ENCODE assay signal across 8 cellular contexts in the genomic region with DNA sequence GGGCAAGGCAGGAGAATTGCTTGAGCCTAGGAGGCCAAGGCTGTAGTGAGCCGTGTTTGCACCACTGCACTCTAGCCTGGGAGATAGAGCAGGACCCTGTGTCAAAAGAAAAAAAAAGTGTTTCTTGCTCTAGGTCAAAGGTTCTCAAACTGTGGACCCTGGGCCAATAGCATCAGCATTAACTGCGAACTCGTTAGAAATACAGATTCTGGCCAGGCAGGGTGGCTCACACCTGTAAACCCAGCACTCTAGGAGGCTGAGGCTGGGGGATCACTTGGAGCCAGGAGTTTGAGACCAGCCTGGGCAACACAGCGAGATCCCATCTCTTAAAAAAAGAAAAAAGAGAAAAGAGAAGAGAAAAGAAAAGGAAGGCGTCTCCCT. TPM values are rescaled to one million over a fixed set of nuclear protein-coding genes. Genes with fewer than 3 reads are reported as not detected.
DNase-seq lines count a peak whose midpoint lies in the region; ATAC-seq, FAIRE-seq and TF ChIP-seq lines count a peak whose summit lies in the region.

No MANE protein-coding gene starts in this region.

- H3K27me3 Mint-ChIP-seq in CD8-positive, alpha-beta memory T cell = no peaks in the 10 kb centered on the region

- intact Hi-C loops in Panc1 (cut with micrococcal nuclease; ENCODE audit: unreplicated experiment) (no loop called here), pancreas (cut with DNase I) (no loop called here)

- FAIRE-seq in pancreas (lab: Jason Lieb, UNC) = no peak

- H3K9me3 ChIP-seq in CD8-positive, alpha-beta memory T cell (ENCODE audit: low read length) = no peaks in the 10 kb centered on the region
- no peaks in the 10 kb centered on the region for H3K9me3 ChIP-seq in Panc1 (ENCODE audit: control insufficient read depth, insufficient read depth, low read depth, low read length)
- no peaks in the 10 kb centered on the region for H3K9me3 ChIP-seq in pancreas

- in situ Hi-C loops in Panc1 (cut with HindIII; ENCODE audit: low pct_unique_long_range_greater_than_20kb, low sequenced_read_pairs) (no loop called here), GM13977 (cut with MboI; ENCODE audit: low pct_unique_long_range_greater_than_20kb, low sequenced_read_pairs, unreplicated experiment) (no loop called here)

- WGBS in pancreas, 2 donors = 49 to 61% methylated on average over 5 of the region's 5 CpGs

- peak overlapping the region; percentile 56 for H3K4me3 ChIP-seq in CD8-positive, alpha-beta memory T cell (ENCODE audit: low read length)
- peak overlapping the region; percentile 71 to 95 for H3K4me3 ChIP-seq in Panc1 (ENCODE audit: low read depth in 2 of 2, low read length in 2 of 2)
- peak overlapping the region; percentile 96 for H3K4me3 ChIP-seq in epithelial cell of proximal tubule (ENCODE audit: low read depth, low read length)
- peak overlapping the region; percentile 53 to 82 (median 62) for H3K4me3 ChIP-seq in pancreas

- BruUV-seq in Panc1 (replicated peaks; lab: Mats Ljungman, UMichigan) = no TSS peak

- H3K36me3 Mint-ChIP-seq in CD8-positive, alpha-beta memory T cell = peaks cover 0 to 31% (median 9%) of the 10 kb centered on the region in 3 donors

- no peaks in the 10 kb centered on the region for H3K27me3 ChIP-seq in CD8-positive, alpha-beta memory T cell (ENCODE audit: insufficient read depth, low read length, poor library complexity, severe bottlenecking)
- H3K27me3 ChIP-seq in Panc1 (ENCODE audit: control insufficient read depth, insufficient read depth, low read length) (no peaks in the 10 kb centered on the region), pancreas (no peaks in the 10 kb centered on the region)

- CTCF ChIA-PET in CD8-positive, alpha-beta memory T cell (lab: Charles Lee) = interaction anchor here (0.8 to 1.6 kb wide), 4 partner anchors 9 to 49 kb away, joined by 3 to 8 read pairs (median 3); partner anchors contain the start of gene SNRNP35
- CTCF ChIA-PET in Panc1 (lab: Charles Lee) = interaction anchor here (0.6 kb wide), 1 partner anchor 12 kb away, joined by 4 read pairs; no protein-coding TSS in a partner anchor

- peak overlapping the region; percentile 88 for H3K27ac ChIP-seq in CD8-positive, alpha-beta memory T cell (ENCODE audit: low read depth, low read length)
- peak overlapping the region; percentile 77 for H3K27ac ChIP-seq in Panc1 (ENCODE audit: low read length)
- peak overlapping the region in 1 of 4 donors; percentile 57 for H3K27ac ChIP-seq in pancreas

- ATAC-seq in Panc1 (no peak), pancreas (no peak)

- TF ChIP-seq CTCF in Panc1 (IDR thresholded peaks at IDR 0.05) (no peak), epithelial cell of proximal tubule (conservative IDR thresholded peaks at IDR 0.05; ENCODE audit: low read depth, low read length) (no peak), pancreas (IDR thresholded peaks at IDR 0.05) (no peak), GM13977 (IDR thresholded peaks at IDR 0.05; ENCODE audit: extremely low read depth, insufficient read depth, missing control alignments) (no peak)

- H3K4me3 Mint-ChIP-seq in CD8-positive, alpha-beta memory T cell = peak overlapping the region; percentile 93 to 100 (median 97)

- H3K4me1 ChIP-seq in CD8-positive, alpha-beta memory T cell (ENCODE audit: insufficient read depth, low read length) = peaks cover 35% of the 10 kb centered on the region
- no peaks in the 10 kb centered on the region for H3K4me1 ChIP-seq in Panc1 (ENCODE audit: control insufficient read depth, insufficient read depth, low read length)
- H3K4me1 ChIP-seq in pancreas = peaks cover 0 to 5% (median 0%) of the 10 kb centered on the region in 3 donors

- H3K4me1 Mint-ChIP-seq in CD8-positive, alpha-beta memory T cell = peaks cover 36 to 63% (median 40%) of the 10 kb centered on the region in 3 donors

- H3K27ac Mint-ChIP-seq in CD8-positive, alpha-beta memory T cell = peak overlapping the region; percentile 76 to 98 (median 96)

- no peaks in the 10 kb centered on the region for H3K9me3 Mint-ChIP-seq in CD8-positive, alpha-beta memory T cell

- H3K36me3 ChIP-seq in CD8-positive, alpha-beta memory T cell (ENCODE audit: insufficient read depth, low read length) = no peaks in the 10 kb centered on the region
- H3K36me3 ChIP-seq in Panc1 (ENCODE audit: control insufficient read depth, insufficient read depth, low read length) (no peaks in the 10 kb centered on the region), pancreas (no peaks in the 10 kb centered on the region)

- POLR2A ChIA-PET in CD8-positive, alpha-beta memory T cell (lab: Charles Lee) = interaction anchor here (0.5 to 2.7 kb wide), 4 partner anchors 13 to 146 kb away, joined by 4 to 15 read pairs (median 8); partner anchors contain the start of gene SNRNP35
- POLR2A ChIA-PET in Panc1 (lab: Charles Lee) = interaction anchor here (0.6 to 0.7 kb wide), 2 partner anchors 29 to 203 kb away, joined by 3 to 5 read pairs; no protein-coding TSS in a partner anchor

- no peak for DNase-seq in CD8-positive, alpha-beta memory T cell
- DNase-seq in Panc1 (ENCODE audit: low read depth, low spot score) (no peak), epithelial cell of proximal tubule (ENCODE audit: low read depth) (no peak), pancreas (no peak), NCI-H2081 (lab: John Stamatoyannopoulos, UW) (no peak), GM13977 (ENCODE audit: low spot score) (no peak), NCI-H510A (lab: John Stamatoyannopoulos, UW) (no peak), AG20443 (ENCODE audit: low spot score) (no peak)

RNA-seq across cellular contexts. Expression of gene RILPL2, which starts 0.9 kb away (rescaled TPM):
- 10 to 100 TPM; 26.9 to 27.6 TPM for total RNA-seq in CD8-positive, alpha-beta memory T cell
- 8.4 TPM for polyA plus RNA-seq in CD8-positive, alpha-beta memory T cell
- total RNA-seq in Panc1 (2021; ENCODE audit: unreplicated experiment) (5.4 TPM), epithelial cell of proximal tubule (1.7 and 3.5 TPM in 2 replicates), pancreas (1 to 10 TPM in 4 of 6 donors, under 1 TPM in 2; 0.83 to 1.9 (median 1.1) TPM)
- 9.4 TPM for polyA plus RNA-seq in Panc1 (2012; ENCODE audit: insufficient read length)
- polyA plus RNA-seq in pancreas = 1 to 10 TPM; 1.7 to 2.1 TPM

RNA-seq across cellular contexts. Expression of gene SNRNP35, which starts 22.3 kb away (rescaled TPM):
- total RNA-seq in CD8-positive, alpha-beta memory T cell = 10 to 100 TPM; 21.9 to 23.8 TPM
- 26.5 TPM for polyA plus RNA-seq in CD8-positive, alpha-beta memory T cell
- total RNA-seq in Panc1 (2021; ENCODE audit: unreplicated experiment) = 16.5 TPM
- 37.9 TPM for polyA plus RNA-seq in Panc1 (2012; ENCODE audit: insufficient read length)
- 12.0 and 22.7 TPM in 2 replicates for total RNA-seq in epithelial cell of proximal tubule
- 10 to 100 TPM in 1 of 6 donors, 1 to 10 TPM in 5; 6.2 to 13.9 (median 8.3) TPM for total RNA-seq in pancreas
- 10 to 100 TPM; 53.0 to 59.4 TPM for polyA plus RNA-seq in pancreas

RNA-seq across cellular contexts. Expression of gene KMT5A, which starts 51.7 kb away (rescaled TPM):
- 10 to 100 TPM; 46.8 to 49.9 TPM for total RNA-seq in CD8-positive, alpha-beta memory T cell
- 5.0 TPM for polyA plus RNA-seq in CD8-positive, alpha-beta memory T cell
- total RNA-seq in Panc1 (2021; ENCODE audit: unreplicated experiment) (53.0 TPM), epithelial cell of proximal tubule (48.3 and 63.9 TPM in 2 replicates), pancreas (10 to 100 TPM; 13.7 to 27.9 (median 18.8) TPM)
- polyA plus RNA-seq in Panc1 (2012; ENCODE audit: insufficient read length) = 32.1 TPM
- 10 to 100 TPM; 34.8 to 41.9 TPM for polyA plus RNA-seq in pancreas
